ENCODE assay signal across 7 cellular contexts in the genomic region with DNA sequence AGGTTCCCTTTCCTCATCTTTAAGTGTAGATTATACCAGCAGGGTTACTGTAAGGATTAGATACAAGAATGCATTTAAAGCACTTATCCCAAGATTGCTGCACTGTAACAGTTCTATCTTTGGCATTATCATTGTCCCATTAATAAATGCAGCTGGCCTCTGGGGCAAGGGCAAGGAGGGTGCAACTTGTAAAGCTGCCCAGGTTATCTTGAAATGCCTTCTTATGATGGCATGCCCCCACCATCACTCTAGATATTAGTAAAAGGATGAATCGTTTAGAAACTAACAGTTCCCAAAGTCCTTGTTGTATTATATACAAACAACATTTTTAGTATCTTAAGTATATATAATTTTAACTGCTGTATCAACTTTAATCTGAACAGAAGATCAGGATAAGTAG. TPM values are rescaled to one million over a fixed set of nuclear protein-coding genes. Genes with fewer than 3 reads are reported as not detected.
"Had no signal": no experiment of that assay in that cellular context is flagged by ENCODE, and none has a peak within 500 bp of the region (broad histone marks: within the 10 kb centered on the region; RNA-seq: fewer than 3 reads in every experiment).

No MANE protein-coding gene starts in this region.

- H3K27ac ChIP-seq: HL-60 had no signal

- H3K4me2 ChIP-seq: GM23338 had no signal

- H3K4me3 Mint-ChIP-seq: GM23338, H9, IgD-negative memory B cell had no signal

- ATAC-seq: GM23338, HepG2 had no signal

- H2AFZ ChIP-seq: GM23338 had no signal

- H3K27me3 Mint-ChIP-seq: IgD-negative memory B cell had no signal

- H3K9me3 Mint-ChIP-seq: GM23338, H9, IgD-negative memory B cell had no signal

- H3K27ac Mint-ChIP-seq: GM23338, H9 had no signal

- H3K4me3 ChIP-seq: GM23338 had no signal

- DNase-seq: H9, HCEC 1CT, KBM-7 had no signal

RNA-seq across cellular contexts. Expression of a gene that starts 32.4 kb away (rescaled TPM):
- polyA plus RNA-seq: IgD-negative memory B cell had no signal
